13 cellular contexts compared by ENCODE assay signal in the genomic region with DNA sequence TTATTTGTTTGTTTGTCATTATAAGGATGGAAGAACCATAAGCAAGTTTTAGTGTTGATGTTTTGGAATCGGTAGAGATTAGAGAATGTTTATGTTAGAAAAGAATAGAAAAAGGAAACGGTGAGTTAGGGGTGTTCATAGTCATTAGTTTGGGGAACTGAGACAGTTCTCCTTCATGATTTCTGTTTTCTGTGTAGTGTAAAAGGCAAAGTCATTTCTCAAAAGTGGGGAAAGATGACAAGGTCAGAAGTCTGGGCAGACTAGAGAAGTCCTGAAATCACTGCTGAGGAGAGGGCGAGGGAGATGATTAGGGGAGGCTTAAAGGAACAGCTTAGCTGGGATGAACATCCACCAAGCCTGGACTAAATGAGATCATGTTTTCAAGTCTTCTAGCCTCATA.
DNase-seq lines count a peak whose midpoint lies in the region; ATAC-seq, FAIRE-seq and TF ChIP-seq lines count a peak whose summit lies in the region.
"Had no signal": no experiment of that assay in that cellular context is flagged by ENCODE, and none has a peak within 500 bp of the region (broad histone marks: within the 10 kb centered on the region; RNA-seq: fewer than 3 reads in every experiment).

No MANE protein-coding gene starts in this region.

- H3K4me1 Mint-ChIP-seq in CD4-positive, alpha-beta T cell (ENCODE audit: low read depth) = peaks cover 18% of the 10 kb centered on the region

- H3K27ac ChIP-seq in CD4-positive, alpha-beta T cell (ENCODE audit: low read depth, low read length) = no peak overlapping the region
- H3K27ac ChIP-seq: adrenal gland had no signal

- ATAC-seq in GM19395 (IDR thresholded peaks at IDR 0.05; ENCODE audit: unreplicated experiment) = peak; percentile 69
- ATAC-seq in HG02870 (IDR thresholded peaks at IDR 0.05; ENCODE audit: unreplicated experiment) = peak; percentile 68
- peak; percentile 52 for ATAC-seq in HG03571 (IDR thresholded peaks at IDR 0.05; ENCODE audit: unreplicated experiment)
- no peak for ATAC-seq in CD4-positive, alpha-beta T cell (ENCODE audit: poor library complexity)

- CTCF ChIA-PET in CD4-positive, alpha-beta T cell (lab: Charles Lee) = no interaction called here

- no peak for TF ChIP-seq POLR2A in GM12891 (IDR thresholded peaks at IDR 0.05; ENCODE audit: low read depth, low read length)

- FAIRE-seq in GM12891 (lab: Jason Lieb, UNC) = peak; percentile 83

- no peaks in the 10 kb centered on the region for H3K36me3 Mint-ChIP-seq in CD4-positive, alpha-beta T cell (ENCODE audit: low read depth)

- H3K27me3 Mint-ChIP-seq in CD4-positive, alpha-beta T cell = no peaks in the 10 kb centered on the region

- POLR2A ChIA-PET in CD4-positive, alpha-beta T cell (lab: Charles Lee) = interaction anchor here (1.0 kb wide), 1 partner anchor 9 kb away, joined by 4 read pairs; no protein-coding TSS in a partner anchor

- H3K4me3 Mint-ChIP-seq in CD4-positive, alpha-beta T cell = no peak overlapping the region
- H3K4me3 Mint-ChIP-seq: nephron had no signal

- DNase-seq in GM12891 (ENCODE audit: insufficient read length, low spot score) (no peak), SHP77 (lab: John Stamatoyannopoulos, UW) (no peak), NCI-H2196 (lab: John Stamatoyannopoulos, UW; ENCODE audit: unreplicated experiment) (no peak)
- DNase-seq in stimulated activated CD4-positive, alpha-beta T cell treated with anti-CD3 and anti-CD28 coated beads, Interleukin-12 subunit alpha, Interleukin-12 subunit beta, amount 100 ng/mL, for 4 hours = no peak
- DNase-seq in CD4-positive, alpha-beta T cell = no peak
- DNase-seq: activated CD4-positive, alpha-beta T cell treated with anti-CD3 and anti-CD28 coated beads for 1 hour; adrenal gland; NCI-H2029 treated with DMSO at 0.1 percent for 48 hours; RPMI8226 had no signal

- no peak for TF ChIP-seq CTCF in CD4-positive, alpha-beta T cell (IDR thresholded peaks at IDR 0.05)

- intact Hi-C loops in CD4-positive, alpha-beta T cell (cut with DNase I, micrococcal nuclease) = no loop called here

- no peaks in the 10 kb centered on the region for H3K9me3 Mint-ChIP-seq in CD4-positive, alpha-beta T cell
- H3K9me3 Mint-ChIP-seq: nephron had no signal

- no peaks in the 10 kb centered on the region for H3K27me3 ChIP-seq in CD4-positive, alpha-beta T cell (ENCODE audit: control insufficient read depth, insufficient read depth, low read length)
- H3K27me3 ChIP-seq: adrenal gland had no signal

- H3K27ac Mint-ChIP-seq in CD4-positive, alpha-beta T cell = no peak overlapping the region
- H3K27ac Mint-ChIP-seq: nephron had no signal

- H3K9me3 ChIP-seq in CD4-positive, alpha-beta T cell (ENCODE audit: control insufficient read depth, low read length) = no peaks in the 10 kb centered on the region
- H3K9me3 ChIP-seq: adrenal gland had no signal

TF ChIP-seq in GM12891, 5 proteins besides CTCF, POLR2A, EP300 and RAD21:
- TF ChIP-seq SPI1 (IDR thresholded peaks at IDR 0.05; ENCODE audit: low read depth, low read length) (peak; percentile 94), POLR2AphosphoS5 (IDR thresholded peaks at IDR 0.05; ENCODE audit: low read depth, low read length) (no peak)
